ENCODE assay signal across 10 cellular contexts in the genomic region with DNA sequence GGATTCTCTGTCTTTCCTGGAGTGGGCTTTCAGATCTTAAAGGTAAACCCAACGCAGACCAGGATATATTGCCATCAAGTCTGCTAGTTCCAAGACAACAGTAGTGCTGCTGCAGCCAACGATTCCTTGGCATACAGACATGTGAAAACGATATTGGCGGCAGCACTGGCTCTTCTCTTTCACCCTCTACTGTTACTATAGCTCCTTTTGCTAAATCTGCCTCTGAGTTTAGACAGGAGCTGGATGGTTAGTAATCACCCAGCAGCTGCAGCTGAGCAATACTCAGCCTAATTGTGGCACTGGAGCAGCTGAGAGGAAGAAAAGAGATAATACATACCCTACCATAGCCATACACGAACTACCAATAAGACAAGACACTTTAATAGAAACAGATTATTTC. TPM values are rescaled to one million over a fixed set of nuclear protein-coding genes. Genes with fewer than 3 reads are reported as not detected.
DNase-seq lines count a peak whose midpoint lies in the region; ATAC-seq and TF ChIP-seq lines count a peak whose summit lies in the region.
"Had no signal": no experiment of that assay in that cellular context is flagged by ENCODE, and none has a peak within 500 bp of the region (broad histone marks: within the 10 kb centered on the region; RNA-seq: fewer than 3 reads in every experiment).

No MANE protein-coding gene starts in this region.

- H3K9me3 Mint-ChIP-seq in CD8-positive, alpha-beta T cell = no peaks in the 10 kb centered on the region
- H3K9me3 Mint-ChIP-seq in activated naive CD8-positive, alpha-beta T cell treated with anti-CD3 and anti-CD28 coated beads for 36 hours = peaks cover 1% of the 10 kb centered on the region

- H3K4me3 ChIP-seq in CD8-positive, alpha-beta T cell (ENCODE audit: low read depth, low read length) = no peak overlapping the region
- H3K4me3 ChIP-seq in hepatocyte = no peak overlapping the region

- H3K27me3 ChIP-seq in CD8-positive, alpha-beta T cell (ENCODE audit: insufficient read depth, low read length) = no peaks in the 10 kb centered on the region
- H3K27me3 ChIP-seq in hepatocyte = no peaks in the 10 kb centered on the region

- no peaks in the 10 kb centered on the region for H3K36me3 ChIP-seq in CD8-positive, alpha-beta T cell (ENCODE audit: insufficient read depth, low read length)
- H3K36me3 ChIP-seq in KOPT-K1 (ENCODE audit: insufficient read depth, low read length) (no peaks in the 10 kb centered on the region), hepatocyte (replicated peaks; ENCODE audit: insufficient read depth, low read depth) (no peaks in the 10 kb centered on the region)

- no peak overlapping the region for H2AFZ ChIP-seq in hepatocyte

- H3K27me3 Mint-ChIP-seq in CD8-positive, alpha-beta T cell (ENCODE audit: low read depth) = no peaks in the 10 kb centered on the region
- H3K27me3 Mint-ChIP-seq in activated naive CD8-positive, alpha-beta T cell treated with anti-CD3 and anti-CD28 coated beads for 36 hours = no peaks in the 10 kb centered on the region

- H4K20me1 ChIP-seq in hepatocyte (ENCODE audit: insufficient read depth, poor library complexity, severe bottlenecking) = peaks cover 65% of the 10 kb centered on the region

- no peak overlapping the region for H3K27ac ChIP-seq in CD8-positive, alpha-beta T cell (ENCODE audit: low read depth, low read length)
- peak overlapping the region; percentile 57 for H3K27ac ChIP-seq in KOPT-K1 (ENCODE audit: low read depth, low read length, poor library complexity, severe bottlenecking)
- no peak overlapping the region for H3K27ac ChIP-seq in hepatocyte
- H3K27ac ChIP-seq: HL-60 had no signal

- no peak for TF ChIP-seq CTCF in CD8-positive, alpha-beta T cell (IDR thresholded peaks at IDR 0.05)
- TF ChIP-seq CTCF in hepatocyte (IDR thresholded peaks at IDR 0.05; ENCODE audit: poor library complexity) = no peak

- H3K27ac Mint-ChIP-seq in CD8-positive, alpha-beta T cell = peak overlapping the region; percentile 64
- no peak overlapping the region for H3K27ac Mint-ChIP-seq in activated naive CD8-positive, alpha-beta T cell treated with anti-CD3 and anti-CD28 coated beads for 36 hours

- peaks cover 71% of the 10 kb centered on the region for H3K4me1 Mint-ChIP-seq in CD8-positive, alpha-beta T cell (ENCODE audit: low read depth)
- peaks cover 58% of the 10 kb centered on the region for H3K4me1 Mint-ChIP-seq in activated naive CD8-positive, alpha-beta T cell treated with anti-CD3 and anti-CD28 coated beads for 36 hours

- POLR2A ChIA-PET in CD8-positive, alpha-beta T cell (lab: Charles Lee) = interaction anchor here (0.8 kb wide), 1 partner anchor 22 kb away, joined by 4 read pairs; no protein-coding TSS in a partner anchor

- no peak for ATAC-seq in CD8-positive, alpha-beta T cell
- ATAC-seq in HG02588 (IDR thresholded peaks at IDR 0.05; ENCODE audit: unreplicated experiment) = no peak

- H3K4me3 Mint-ChIP-seq in CD8-positive, alpha-beta T cell = peak overlapping the region; percentile 15
- H3K4me3 Mint-ChIP-seq in activated naive CD8-positive, alpha-beta T cell treated with anti-CD3 and anti-CD28 coated beads for 36 hours = peak overlapping the region; percentile 65

- CTCF ChIA-PET in CD8-positive, alpha-beta T cell (lab: Charles Lee) = interaction anchor here (1.2 to 1.6 kb wide), 3 partner anchors 22 to 66 kb away, joined by 3 to 14 read pairs (median 5); no protein-coding TSS in a partner anchor

- 54% methylated on average over 5 of the region's 5 CpGs for WGBS in hepatocyte (ENCODE audit: low lambda C conversion rate, missing lambda C conversion rate)

- intact Hi-C loops in CD8-positive, alpha-beta T cell (cut with DNase I, micrococcal nuclease) = no loop called here

- no peak for DNase-seq in CD8-positive, alpha-beta T cell
- DNase-seq in activated naive CD8-positive, alpha-beta T cell treated with anti-CD3 and anti-CD28 coated beads for 36 hours = no peak
- peak; percentile 88 for DNase-seq in myocyte (ENCODE audit: low read depth)
- DNase-seq in hepatocyte (ENCODE audit: low spot score) = no peak
- DNase-seq in NAMALWA (ENCODE audit: low spot score) = no peak
- DNase-seq: cortex of kidney, retina had no signal

- H3K4me2 ChIP-seq in hepatocyte = no peak overlapping the region

- no peaks in the 10 kb centered on the region for H3K9me3 ChIP-seq in CD8-positive, alpha-beta T cell (ENCODE audit: low read length)
- H3K9me3 ChIP-seq in KOPT-K1 (ENCODE audit: insufficient read depth, low read length, poor library complexity, severe bottlenecking) (no peaks in the 10 kb centered on the region), hepatocyte (ENCODE audit: low read depth) (no peaks in the 10 kb centered on the region)

- H3K4me1 ChIP-seq in CD8-positive, alpha-beta T cell (ENCODE audit: insufficient read depth, low read length) = peaks cover 66% of the 10 kb centered on the region
- H3K4me1 ChIP-seq in hepatocyte (ENCODE audit: insufficient read depth) = peaks cover 21% of the 10 kb centered on the region

- peaks cover 86% of the 10 kb centered on the region for H3K79me2 ChIP-seq in hepatocyte

- H3K9me2 ChIP-seq in hepatocyte (replicated peaks; ENCODE audit: insufficient read depth) = no peaks in the 10 kb centered on the region

- peaks cover 9% of the 10 kb centered on the region for H3K36me3 Mint-ChIP-seq in CD8-positive, alpha-beta T cell
- H3K36me3 Mint-ChIP-seq in activated naive CD8-positive, alpha-beta T cell treated with anti-CD3 and anti-CD28 coated beads for 36 hours = peaks cover 32% of the 10 kb centered on the region

RNA-seq across cellular contexts. Expression of gene YES1, which starts 4.0 kb away (rescaled TPM):
- total RNA-seq in CD8-positive, alpha-beta T cell = 10 to 100 TPM; 35.1 to 38.0 TPM
- 10 to 100 TPM; 29.0 to 32.2 TPM for total RNA-seq in activated naive CD8-positive, alpha-beta T cell treated with anti-CD3 and anti-CD28 coated beads for 36 hours
- 124 and 157 TPM in 2 replicates for total RNA-seq in myocyte
- 14.8 TPM for polyA plus RNA-seq in myocyte (2012)
- total RNA-seq in hepatocyte = 108 and 111 TPM in 2 replicates
- polyA plus RNA-seq in hepatocyte = 18.4 and 25.2 TPM in 2 replicates
